ENCODE assay signal across 9 cellular contexts in the genomic region with DNA sequence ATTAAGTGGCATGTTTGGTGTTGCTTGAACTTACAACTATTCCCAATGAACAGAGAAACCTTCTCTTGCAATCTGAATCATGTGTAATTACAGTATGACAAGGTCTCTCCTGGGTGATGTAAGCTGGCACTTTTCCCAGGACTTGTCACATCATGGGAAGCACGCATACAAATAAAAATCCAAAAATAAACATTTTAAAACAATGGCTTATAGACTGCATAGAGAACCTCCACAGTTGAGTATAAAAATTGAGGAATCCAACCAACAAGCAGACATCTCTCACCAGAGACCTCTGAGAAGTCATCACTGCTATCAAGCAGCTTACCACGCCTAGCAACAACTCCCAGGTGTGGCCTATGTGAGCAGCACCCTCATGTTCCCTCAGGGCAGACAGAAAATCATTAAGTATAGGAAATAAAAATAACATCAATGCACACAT. TPM values are rescaled to one million over a fixed set of nuclear protein-coding genes. Genes with fewer than 3 reads are reported as not detected.
DNase-seq lines count a peak whose midpoint lies in the region; TF ChIP-seq lines count a peak whose summit lies in the region.
"Had no signal": no experiment of that assay in that cellular context is flagged by ENCODE, and none has a peak within 500 bp of the region (broad histone marks: within the 10 kb centered on the region; RNA-seq: fewer than 3 reads in every experiment).

No MANE protein-coding gene starts in this region.

- no peaks in the 10 kb centered on the region for H3K9me3 Mint-ChIP-seq in T-helper 1 cell treated with Interleukin-12 subunit alpha and Interleukin-12 subunit beta and Interleukin-4 antibody, amounts not matched to agents 30 μg/mL and 1 μg/mL, for 36 hours

- TF ChIP-seq CTCF in epithelial cell of esophagus (IDR thresholded peaks at IDR 0.05; ENCODE audit: insufficient read depth, low read depth, low read length, missing control alignments) = no peak
- no peak for TF ChIP-seq CTCF in sigmoid colon (IDR thresholded peaks at IDR 0.05)

- 16 to 64% methylated on average over 2 of the region's 2 CpGs for WGBS in sigmoid colon, 2 donors

- peak overlapping the region; percentile 26 for H3K27ac Mint-ChIP-seq in T-helper 1 cell treated with Interleukin-12 subunit alpha and Interleukin-12 subunit beta and Interleukin-4 antibody, amounts not matched to agents 30 μg/mL and 1 μg/mL, for 36 hours

- H3K4me1 Mint-ChIP-seq in T-helper 1 cell treated with Interleukin-12 subunit alpha and Interleukin-12 subunit beta and Interleukin-4 antibody, amounts not matched to agents 30 μg/mL and 1 μg/mL, for 36 hours (ENCODE audit: low read depth) = peaks cover 43% of the 10 kb centered on the region

- peak overlapping the region; percentile 8 to 95 (median 94) for H3K27ac ChIP-seq in sigmoid colon
- no peak overlapping the region for H3K27ac ChIP-seq in effector memory CD4-positive, alpha-beta T cell (ENCODE audit: insufficient read depth, low read length, poor library complexity, severe bottlenecking)

- H3K9me3 ChIP-seq in sigmoid colon = no peaks in the 10 kb centered on the region
- H3K9me3 ChIP-seq in effector memory CD4-positive, alpha-beta T cell (ENCODE audit: control insufficient read depth, low read length) = no peaks in the 10 kb centered on the region

- no peak for TF ChIP-seq POLR2A in sigmoid colon (IDR thresholded peaks at IDR 0.05)

- intact Hi-C loops in sigmoid colon (cut with DNase I) = no loop called here

- peaks cover 25% of the 10 kb centered on the region for H3K36me3 Mint-ChIP-seq in T-helper 1 cell treated with Interleukin-12 subunit alpha and Interleukin-12 subunit beta and Interleukin-4 antibody, amounts not matched to agents 30 μg/mL and 1 μg/mL, for 36 hours (ENCODE audit: low read depth)

- H3K4me3 Mint-ChIP-seq in T-helper 1 cell treated with Interleukin-12 subunit alpha and Interleukin-12 subunit beta and Interleukin-4 antibody, amounts not matched to agents 30 μg/mL and 1 μg/mL, for 36 hours = peak overlapping the region; percentile 89

- H3K27me3 Mint-ChIP-seq in T-helper 1 cell treated with Interleukin-12 subunit alpha and Interleukin-12 subunit beta and Interleukin-4 antibody, amounts not matched to agents 30 μg/mL and 1 μg/mL, for 36 hours (ENCODE audit: low read depth) = no peaks in the 10 kb centered on the region

- peaks cover 0 to 55% (median 46%) of the 10 kb centered on the region in 4 donors for H3K4me1 ChIP-seq in sigmoid colon
- H3K4me1 ChIP-seq in effector memory CD4-positive, alpha-beta T cell (ENCODE audit: control insufficient read depth, insufficient read depth, low read length, poor library complexity, severe bottlenecking) = peaks cover 7% of the 10 kb centered on the region

- no peak for DNase-seq in T-helper 1 cell
- DNase-seq in NCI-H748 (lab: John Stamatoyannopoulos, UW; ENCODE audit: unreplicated experiment) = peak; percentile 88
- peak; percentile 94 for DNase-seq in epithelial cell of esophagus (ENCODE audit: low read depth)
- no peak for DNase-seq in sigmoid colon
- no peak for DNase-seq in effector memory CD4-positive, alpha-beta T cell
- DNase-seq in stimulated activated CD4-positive, alpha-beta T cell treated with anti-CD3 and anti-CD28 coated beads, Interleukin-2, amount 100 ng/mL, for 24 hours = no peak
- DNase-seq in NCI-H187 (lab: John Stamatoyannopoulos, UW) = no peak
- DNase-seq: activated CD4-positive, alpha-beta T cell treated with anti-CD3 and anti-CD28 coated beads, Interleukin-2, amount 50 U/mL, for 4 hours had no signal

- H3K36me3 ChIP-seq in sigmoid colon = no peaks in the 10 kb centered on the region
- no peaks in the 10 kb centered on the region for H3K36me3 ChIP-seq in effector memory CD4-positive, alpha-beta T cell (ENCODE audit: control insufficient read depth, insufficient read depth, low read length)

- H3K4me3 ChIP-seq in epithelial cell of esophagus (ENCODE audit: low read length) = no peak overlapping the region
- peak overlapping the region in 1 of 4 donors; percentile 97 for H3K4me3 ChIP-seq in sigmoid colon
- no peak overlapping the region for H3K4me3 ChIP-seq in effector memory CD4-positive, alpha-beta T cell (ENCODE audit: insufficient read depth, low read depth, low read length, poor library complexity, severe bottlenecking)

- H3K27me3 ChIP-seq in sigmoid colon = no peaks in the 10 kb centered on the region
- H3K27me3 ChIP-seq in effector memory CD4-positive, alpha-beta T cell (replicated peaks; ENCODE audit: control insufficient read depth, insufficient read depth, low read length, poor library complexity, severe bottlenecking) = no peaks in the 10 kb centered on the region

- TF ChIP-seq EP300 in sigmoid colon (IDR thresholded peaks at IDR 0.05) = no peak

RNA-seq across cellular contexts. Expression of gene MLLT3, which starts 3.9 kb away (rescaled TPM):
- total RNA-seq in sigmoid colon = 10 to 100 TPM; 19.0 to 27.1 (median 24.2) TPM
- 100 to 1,000 TPM in 2 of 3 donors, 10 to 100 TPM in 1; 24.6 to 132 (median 111) TPM for polyA plus RNA-seq in sigmoid colon

Comparison
In these comparisons a context has a peak if more than half of its experiments do, and no peak if none do; other contexts are left out.
1. DNase-seq: peak in NCI-H748 (single experiment) and epithelial cell of esophagus (single experiment); none in T-helper 1 cell (0 of 5), sigmoid colon (single experiment), effector memory CD4-positive, alpha-beta T cell (0 of 3), stimulated activated CD4-positive, alpha-beta T cell treated with anti-CD3 and anti-CD28 coated beads, Interleukin-2, amount 100 ng/mL, for 24 hours (0 of 2) and NCI-H187 (0 of 2).